Comparison of ENCODE assay signal across 8 cellular contexts in the genomic region with DNA sequence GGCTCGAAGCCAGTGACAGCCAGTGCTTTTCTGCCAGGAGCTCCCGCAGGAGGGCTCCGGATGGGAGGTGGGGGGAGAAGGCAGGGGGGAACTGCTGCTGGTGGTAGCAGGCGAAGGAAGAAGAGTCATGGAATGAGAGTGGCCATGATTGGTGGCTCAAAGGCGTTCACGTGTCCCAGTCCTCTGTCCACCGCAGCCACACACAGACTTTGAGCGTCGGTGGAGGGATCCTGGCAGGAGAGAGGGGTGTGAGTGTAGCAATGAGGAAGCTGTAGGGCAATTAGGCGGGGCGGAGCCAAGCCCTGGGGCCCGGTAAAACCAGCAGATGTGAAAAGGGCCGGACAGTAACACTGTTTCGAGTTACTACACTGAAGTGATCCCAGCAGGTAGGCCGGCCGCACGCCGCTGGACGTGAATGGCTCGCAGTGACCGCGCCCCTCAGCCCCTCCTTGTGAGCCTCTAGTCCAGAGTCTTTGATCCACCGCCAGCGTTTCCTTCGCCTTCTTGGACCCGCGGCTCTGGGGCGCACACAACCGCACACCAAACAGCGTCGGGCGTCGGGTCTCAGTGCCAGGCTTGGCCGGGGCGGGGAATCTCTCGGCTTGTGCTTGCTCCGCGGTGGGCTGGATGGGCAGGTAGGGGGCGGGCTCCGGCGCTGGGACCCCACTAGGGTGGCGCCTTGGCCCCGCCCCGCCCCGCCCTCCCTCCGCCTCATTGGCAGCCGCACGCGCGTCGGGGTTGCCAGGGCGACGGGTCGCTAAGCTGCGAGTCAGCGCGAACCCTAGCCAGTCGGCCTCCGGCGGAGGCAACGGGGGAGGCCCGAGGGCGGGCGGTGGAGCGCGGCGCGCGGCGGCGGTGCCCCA. TPM values are rescaled to one million over a fixed set of nuclear protein-coding genes. Genes with fewer than 3 reads are reported as not detected.
DNase-seq lines count a peak whose midpoint lies in the region; ATAC-seq and TF ChIP-seq lines count a peak whose summit lies in the region.

A gene (plus strand): TSS at position 788 of the 863 bp plus-strand sequence. CDS start 250 bp downstream, outside the sequence.

- H3K9me3 Mint-ChIP-seq in naive thymus-derived CD8-positive, alpha-beta T cell = peaks cover 0 to 2% (median 0%) of the 10 kb centered on the region in 9 donors

- H3K4me1 ChIP-seq in thyroid gland = peaks cover 13 to 20% of the 10 kb centered on the region in 2 donors

- TF ChIP-seq CTCF in BJ (IDR thresholded peaks at IDR 0.05; ENCODE audit: insufficient read depth, low read depth, low read length) (no peak), coronary artery (IDR thresholded peaks at IDR 0.05) (no peak), thyroid gland (IDR thresholded peaks at IDR 0.05) (no peak)

- peak within 1 kb of the TSS; percentile 24 for H3K4me3 ChIP-seq in BJ (ENCODE audit: low read depth, low read length)
- peak within 1 kb of the TSS; percentile 68 for H3K4me3 ChIP-seq in coronary artery
- peak within 1 kb of the TSS in 1 of 3 donors; percentile 19 for H3K4me3 ChIP-seq in thyroid gland (replicated peaks in 1 of 3)

- H3K36me3 ChIP-seq in BJ (ENCODE audit: control insufficient read depth, insufficient read depth, low read length) (no peaks in the 10 kb centered on the region), thyroid gland (no peaks in the 10 kb centered on the region)

- no peaks in the 10 kb centered on the region for H3K9me3 ChIP-seq in thyroid gland

- peaks cover 27 to 69% (median 39%) of the 10 kb centered on the region in 5 donors for H3K27me3 Mint-ChIP-seq in naive thymus-derived CD8-positive, alpha-beta T cell

- intact Hi-C loops in thyroid gland (cut with DNase I) = no loop called here

- peaks cover 39% of the 10 kb centered on the region for H3K27me3 ChIP-seq in BJ (ENCODE audit: control insufficient read depth, insufficient read depth, low read length)
- peaks cover 13% of the 10 kb centered on the region for H3K27me3 ChIP-seq in thyroid gland

- H3K36me3 Mint-ChIP-seq in naive thymus-derived CD8-positive, alpha-beta T cell = no peaks in the 10 kb centered on the region

- peak within 1 kb of the TSS in 1 of 10 donors; percentile 60 for H3K27ac Mint-ChIP-seq in naive thymus-derived CD8-positive, alpha-beta T cell

- ATAC-seq in HG03521 (IDR thresholded peaks at IDR 0.05; ENCODE audit: unreplicated experiment) (peak; percentile 14), HG03520 (IDR thresholded peaks at IDR 0.05; ENCODE audit: unreplicated experiment) (no peak)
- ATAC-seq in naive thymus-derived CD8-positive, alpha-beta T cell = peak; percentile 21 to 34

- peak within 1 kb of the TSS in 9 of 10 donors; percentile 41 to 85 (median 76) for H3K4me3 Mint-ChIP-seq in naive thymus-derived CD8-positive, alpha-beta T cell

- WGBS in thyroid gland, 2 donors = 7 to 17% methylated on average over 13 to 14 of the region's 71 CpGs

- no peak for DNase-seq in BJ (ENCODE audit: low read depth)
- DNase-seq in SHP77 (lab: John Stamatoyannopoulos, UW) = peak; percentile 56 to 80
- DNase-seq in coronary artery (ENCODE audit: low spot score) = no peak
- peak in 2 of 10 donors; percentile 4 to 5 for DNase-seq in naive thymus-derived CD8-positive, alpha-beta T cell
- peak; percentile 17 to 29 for DNase-seq in thyroid gland
- DNase-seq in NCI-H187 treated with DMSO at 0.1 percent for 48 hours (lab: John Stamatoyannopoulos, UW) = no peak

- TF ChIP-seq POLR2A in thyroid gland (IDR thresholded peaks at IDR 0.05) = no peak

- H3K27ac ChIP-seq in coronary artery (peak within 1 kb of the TSS; percentile 89 to 93), thyroid gland (no peak within 1 kb of the TSS)

- H3K4me1 Mint-ChIP-seq in naive thymus-derived CD8-positive, alpha-beta T cell = peaks cover 4 to 10% (median 8%) of the 10 kb centered on the region in 4 donors

- CTCF ChIA-PET in BJ (lab: Yijun Ruan, JAX) = interaction anchor here (0.6 to 3.4 kb wide), 13 partner anchors 8 to 131 kb away, joined by 3 to 31 read pairs (median 3); no protein-coding TSS in a partner anchor

- POLR2A ChIA-PET in BJ (lab: Charles Lee) = no interaction called here
- POLR2A ChIA-PET in naive thymus-derived CD8-positive, alpha-beta T cell (lab: Charles Lee) = no interaction called here

RNA-seq across cellular contexts. Expression of the gene that starts here (rescaled TPM):
- 0.02 TPM in 1 of 2 replicates, not detected in the other for polyA plus RNA-seq in BJ (2011; rRNA removed)
- polyA minus RNA-seq in BJ (2011; rRNA and poly(A)+ RNA removed) = not detected in 2 replicates
- not detected for total RNA-seq in naive thymus-derived CD8-positive, alpha-beta T cell
- not detected for polyA plus RNA-seq in naive thymus-derived CD8-positive, alpha-beta T cell
- 1 to 10 TPM in 1 of 4 donors, under 1 TPM in 3; 0.22 to 3.0 (median 0.66) TPM for total RNA-seq in thyroid gland

Comparison
In these comparisons a context has a peak if more than half of its experiments do, and no peak if none do; other contexts are left out.
1. Peak in ATAC-seq in naive thymus-derived CD8-positive, alpha-beta T cell; RNA of the gene not detected or under 1 TPM.
2. DNase-seq: peak in SHP77 (2 of 2) and thyroid gland (2 of 2); none in BJ (single experiment), coronary artery (single experiment) and NCI-H187 treated with DMSO at 0.1 percent for 48 hours (single experiment).
3. H3K27ac ChIP-seq: peak in coronary artery (2 of 2); none in thyroid gland (0 of 3).